Comparison of ENCODE assay signal across 13 cellular contexts in genomic region chr13:43611631-43612416, GRCh38.
"Had no signal": no experiment of that assay in that cellular context is flagged by ENCODE, and none has a peak within 500 bp of the region (broad histone marks: within the 10 kb centered on the region; RNA-seq: fewer than 3 reads in every experiment).

No MANE protein-coding gene starts in this region.

- ATAC-seq: naive thymus-derived CD4-positive, alpha-beta T cell; pancreas; upper lobe of right lung had no signal

- DNase-seq: activated CD4-positive, alpha-beta T cell treated with anti-CD3 and anti-CD28 coated beads for 1 hour; activated gamma-delta T cell; adrenal gland; effector CD4-positive, alpha-beta T cell; left cardiac atrium; naive thymus-derived CD4-positive, alpha-beta T cell; pancreas; stimulated activated CD4-positive, alpha-beta T cell treated with anti-CD3 and anti-CD28 coated beads, Interleukin-12 subunit alpha, Interleukin-12 subunit beta, amount 100 ng/mL, for 4 hours; stimulated activated CD4-positive, alpha-beta T cell treated with anti-CD3 and anti-CD28 coated beads, Interleukin-1b, Interleukin-23, amount 100 ng/mL, for 48 hours; stimulated activated CD8-positive, alpha-beta memory T cell treated with anti-CD3 and anti-CD28 coated beads, Interleukin-4, amount 100 ng/mL, for 48 hours; stimulated activated naive CD4-positive, alpha-beta T cell; upper lobe of right lung; WERI-Rb-1 had no signal

- H3K36me3 ChIP-seq: adrenal gland, pancreas, upper lobe of right lung, WERI-Rb-1 had no signal

- H3K4me3 ChIP-seq: adrenal gland, pancreas, upper lobe of right lung had no signal

- H3K27me3 ChIP-seq: adrenal gland, pancreas, upper lobe of right lung had no signal

- H3K9me3 ChIP-seq: adrenal gland, pancreas, upper lobe of right lung had no signal
